9 cellular contexts compared by ENCODE assay signal in genomic region chr6:137816133-137816579, GRCh38.
DNase-seq lines count a peak whose midpoint lies in the region; ATAC-seq lines count a peak whose summit lies in the region.
"Had no signal": no experiment of that assay in that cellular context is flagged by ENCODE, and none has a peak within 500 bp of the region (broad histone marks: within the 10 kb centered on the region; RNA-seq: fewer than 3 reads in every experiment).

No MANE protein-coding gene starts in this region.

- H3K27ac Mint-ChIP-seq in activated naive CD8-positive, alpha-beta T cell treated with anti-CD3 and anti-CD28 coated beads, Interleukin-2, amount 50 U/mL, for 24 hours, result peak overlapping the region; percentile 73

- no peaks in the 10 kb centered on the region for H3K27me3 Mint-ChIP-seq in activated naive CD8-positive, alpha-beta T cell treated with anti-CD3 and anti-CD28 coated beads, Interleukin-2, amount 50 U/mL, for 24 hours

- ATAC-seq in GM18861 (IDR thresholded peaks at IDR 0.05; ENCODE audit: unreplicated experiment) (peak; percentile 29), HG03196 (IDR thresholded peaks at IDR 0.05; ENCODE audit: unreplicated experiment) (peak; percentile 35)
- ATAC-seq in activated naive CD8-positive, alpha-beta T cell treated with anti-CD3 and anti-CD28 coated beads, Interleukin-2, amount 50 U/mL, for 24 hours, result peak; percentile 38
- ATAC-seq: left colon had no signal

- H3K9me3 Mint-ChIP-seq in activated naive CD8-positive, alpha-beta T cell treated with anti-CD3 and anti-CD28 coated beads, Interleukin-2, amount 50 U/mL, for 24 hours, result no peaks in the 10 kb centered on the region

- H3K4me3 Mint-ChIP-seq in activated naive CD8-positive, alpha-beta T cell treated with anti-CD3 and anti-CD28 coated beads, Interleukin-2, amount 50 U/mL, for 24 hours, result peak overlapping the region; percentile 41

- H3K36me3 Mint-ChIP-seq in activated naive CD8-positive, alpha-beta T cell treated with anti-CD3 and anti-CD28 coated beads, Interleukin-2, amount 50 U/mL, for 24 hours (ENCODE audit: low read depth), result peaks cover 3% of the 10 kb centered on the region

- H3K4me1 Mint-ChIP-seq in activated naive CD8-positive, alpha-beta T cell treated with anti-CD3 and anti-CD28 coated beads, Interleukin-2, amount 50 U/mL, for 24 hours, result peaks cover 87% of the 10 kb centered on the region

- DNase-seq in Ammon's horn (ENCODE audit: low spot score) (peak; percentile 4), NCI-H1694 treated with DMSO at 0.1 percent for 48 hours (lab: John Stamatoyannopoulos, UW) (no peak), NCI-H524 (lab: John Stamatoyannopoulos, UW) (no peak), D341Med (ENCODE audit: low spot score) (no peak), AG08395 (ENCODE audit: low spot score) (no peak)
- no peak for DNase-seq in activated naive CD8-positive, alpha-beta T cell treated with anti-CD3 and anti-CD28 coated beads, Interleukin-2, amount 50 U/mL, for 24 hours
- DNase-seq: left colon had no signal
